In the genomic region with DNA sequence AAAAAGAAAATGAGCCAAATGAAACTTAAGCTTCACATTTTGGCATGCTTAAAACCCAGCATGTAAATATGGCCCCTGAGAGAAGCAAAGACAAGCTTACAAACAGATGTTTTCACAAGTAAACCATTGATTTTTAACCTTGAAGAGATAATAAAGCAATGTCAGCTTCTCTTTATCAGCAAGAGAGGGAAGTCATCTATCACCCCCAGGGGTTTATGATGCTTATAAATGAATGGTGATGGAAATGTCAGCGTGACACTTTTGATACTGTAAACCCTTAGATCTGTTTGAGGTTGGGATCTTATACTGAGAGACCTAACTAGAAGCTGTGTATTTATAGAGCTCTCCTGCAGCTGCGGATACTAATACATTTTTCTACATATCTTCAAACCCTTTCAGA, we compare ENCODE assay signal across 18 cellular contexts.
DNase-seq lines count a peak whose midpoint lies in the region; ATAC-seq and TF ChIP-seq lines count a peak whose summit lies in the region.
"Had no signal": no experiment of that assay in that cellular context is flagged by ENCODE, and none has a peak within 500 bp of the region (broad histone marks: within the 10 kb centered on the region; RNA-seq: fewer than 3 reads in every experiment).

No MANE protein-coding gene starts in this region.

- H3K9me3 ChIP-seq in HEK293 (ENCODE audit: control insufficient read depth, insufficient read depth, low read depth, low read length) (no peaks in the 10 kb centered on the region), neural cell (ENCODE audit: low read length) (no peaks in the 10 kb centered on the region)
- H3K9me3 ChIP-seq: Peyer's patch had no signal

- peak; percentile 87 for TF ChIP-seq EP300 in neural cell (conservative IDR thresholded peaks at IDR 0.05; ENCODE audit: poor library complexity, severe bottlenecking)

- no peak overlapping the region for H3K4me3 Mint-ChIP-seq in effector memory CD8-positive, alpha-beta T cell
- H3K4me3 Mint-ChIP-seq: CD4-positive, CD25-positive, alpha-beta regulatory T cell; HFFc6 had no signal

- no peaks in the 10 kb centered on the region for H3K9me2 ChIP-seq in neural cell (ENCODE audit: insufficient read depth, low read length)

- no peak overlapping the region for H3K9ac ChIP-seq in neural cell (ENCODE audit: low read length)

- peak; percentile 88 for DNase-seq in NCI-H146 (lab: John Stamatoyannopoulos, UW)
- peak; percentile 31 for DNase-seq in NCI-H446 treated with DMSO at 0.1 percent for 48 hours (lab: John Stamatoyannopoulos, UW)
- no peak for DNase-seq in effector memory CD8-positive, alpha-beta T cell
- DNase-seq in cardiac septum (ENCODE audit: low spot score): no peak
- DNase-seq: CD4-positive, CD25-positive, alpha-beta regulatory T cell; DND-41; HFFc6; MM.1S; NCI-H1048; NCI-H1417 treated with DMSO at 0.1 percent for 48 hours; NCI-H2029; Peyer's patch; T-helper 1 cell had no signal

- H3K27me3 Mint-ChIP-seq in effector memory CD8-positive, alpha-beta T cell: no peaks in the 10 kb centered on the region
- H3K27me3 Mint-ChIP-seq: CD4-positive, CD25-positive, alpha-beta regulatory T cell had no signal

- H3K36me3 Mint-ChIP-seq in effector memory CD8-positive, alpha-beta T cell (ENCODE audit: insufficient read depth): no peaks in the 10 kb centered on the region
- H3K36me3 Mint-ChIP-seq: CD4-positive, CD25-positive, alpha-beta regulatory T cell had no signal

- POLR2A ChIA-PET in HEK293 (lab: Yijun Ruan, JAX): no interaction called here

- CTCF ChIA-PET in HEK293 (lab: Yijun Ruan, JAX): no interaction called here

- H3K27me3 ChIP-seq in neural cell (ENCODE audit: insufficient read depth, low read depth, low read length): no peaks in the 10 kb centered on the region
- H3K27me3 ChIP-seq: Peyer's patch had no signal

- H2AFZ ChIP-seq in neural cell (ENCODE audit: low read depth, low read length): no peak overlapping the region

- H4K20me1 ChIP-seq in neural cell (ENCODE audit: insufficient read depth): no peaks in the 10 kb centered on the region

- no peak overlapping the region for H3K27ac Mint-ChIP-seq in effector memory CD8-positive, alpha-beta T cell
- H3K27ac Mint-ChIP-seq: CD4-positive, CD25-positive, alpha-beta regulatory T cell; HFFc6 had no signal

- H3K9me3 Mint-ChIP-seq in effector memory CD8-positive, alpha-beta T cell: peaks cover 8 to 11% of the 10 kb centered on the region in 2 donors

- intact Hi-C loops in cardiac septum (cut with DNase I): no loop called here

- TF ChIP-seq RAD21 in neural cell (conservative IDR thresholded peaks at IDR 0.05): peak; percentile 23

- no peak for ATAC-seq in HG03108 (IDR thresholded peaks at IDR 0.05; ENCODE audit: unreplicated experiment)
- ATAC-seq in effector memory CD8-positive, alpha-beta T cell (replicated peaks): no peak
- ATAC-seq: GM12878, K562 had no signal

- H3K36me3 ChIP-seq in HEK293 (ENCODE audit: control insufficient read depth in 2 of 2, insufficient read depth in 1 of 2, low read length in 2 of 2) (no peaks in the 10 kb centered on the region), neural cell (ENCODE audit: insufficient read depth, low read length) (no peaks in the 10 kb centered on the region)
- H3K36me3 ChIP-seq: Peyer's patch had no signal

- H3K4me1 ChIP-seq in HEK293 (ENCODE audit: control insufficient read depth, insufficient read depth, low read length): no peaks in the 10 kb centered on the region
- H3K4me1 ChIP-seq: Peyer's patch had no signal

- H3K79me2 ChIP-seq in neural cell (replicated peaks; ENCODE audit: insufficient read depth, low read length): no peaks in the 10 kb centered on the region

- no peak overlapping the region for H3K4me3 ChIP-seq in HEK293 (ENCODE audit: low read depth, low read length)
- H3K4me3 ChIP-seq in neural cell (ENCODE audit: low read length): peak overlapping the region; percentile 14
- H3K4me3 ChIP-seq: GM12878, K562, Peyer's patch had no signal

- H3K4me2 ChIP-seq in neural cell (ENCODE audit: low read length): peak overlapping the region; percentile 21

- H3K4me1 Mint-ChIP-seq in effector memory CD8-positive, alpha-beta T cell (ENCODE audit: low read depth in 2 of 2): no peaks in the 10 kb centered on the region

- H3F3A ChIP-seq in neural cell (ENCODE audit: insufficient read depth, low read length, poor library complexity, severe bottlenecking): no peaks in the 10 kb centered on the region

- TF ChIP-seq CTCF in HEK293 (tag by site-specific recombination; IDR thresholded peaks at IDR 0.05) (no peak), neural cell (IDR thresholded peaks at IDR 0.05; ENCODE audit: poor library complexity, severe bottlenecking) (no peak)

- H3K27ac ChIP-seq in HEK293 (ENCODE audit: extremely low read depth, low read depth, low read length): no peak overlapping the region
- H3K27ac ChIP-seq in neural cell (ENCODE audit: low read length): no peak overlapping the region
- H3K27ac ChIP-seq: Peyer's patch had no signal

TF ChIP-seq in HEK293, 187 proteins besides CTCF, POLR2A, EP300 and RAD21:
- TF ChIP-seq GLIS1 (tag by site-specific recombination; IDR thresholded peaks at IDR 0.05) (peak; percentile 13; the same call in 1 of the 2 replicates), ZNF830 (tag by site-specific recombination; IDR thresholded peaks at IDR 0.05; ENCODE audit: low read depth) (no peak), ZNF140 (tag by site-specific recombination; IDR thresholded peaks at IDR 0.05) (no peak)
TF ChIP-seq in HEK293: peak in this region for 1.

TF ChIP-seq in neural cell, 6 proteins besides CTCF, POLR2A, EP300 and RAD21:
- no peak for TF ChIP-seq MXI1 (conservative IDR thresholded peaks at IDR 0.05; ENCODE audit: poor library complexity, severe bottlenecking)
- TF ChIP-seq SMC3 (conservative IDR thresholded peaks at IDR 0.05; ENCODE audit: poor library complexity): peak; percentile 14
- TF ChIP-seq POLR2AphosphoS5 (IDR thresholded peaks at IDR 0.05): peak; percentile 50

Comparison
In these comparisons a context has a peak if more than half of its experiments do, and no peak if none do; other contexts are left out.
1. DNase-seq: peak in NCI-H146 (single experiment) and NCI-H446 treated with DMSO at 0.1 percent for 48 hours (single experiment); none in effector memory CD8-positive, alpha-beta T cell (0 of 3) and cardiac septum (single experiment).